In the genomic region with DNA sequence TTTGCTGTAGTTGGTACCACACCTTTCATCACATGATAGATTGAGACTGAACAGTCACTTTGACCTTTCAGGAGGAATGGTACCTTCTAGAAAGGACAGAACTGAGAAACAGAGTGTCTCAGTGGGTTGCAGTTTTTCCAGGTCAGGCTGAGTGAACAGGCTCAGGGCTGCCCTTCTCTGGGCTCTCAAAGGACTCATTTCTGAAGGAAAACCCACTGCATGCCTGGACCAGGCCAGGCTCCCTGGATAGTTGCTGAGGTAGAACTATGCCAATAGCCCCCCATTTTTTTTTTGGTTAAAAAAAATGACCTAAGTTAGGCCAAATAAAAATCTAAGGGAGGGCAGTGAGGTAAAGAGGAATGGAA, we compare ENCODE assay signal across 1 cellular context.
TF ChIP-seq lines count a peak whose summit lies in the region.

No MANE protein-coding gene starts in this region.

TF ChIP-seq in K562, 482 proteins besides CTCF, POLR2A, EP300 and RAD21:
- no peak for TF ChIP-seq MYBL2 (IDR thresholded peaks at IDR 0.05; ENCODE audit: low read depth)
- TF ChIP-seq MYBL2 (CRISPR knock-in tag; IDR thresholded peaks at IDR 0.05; ENCODE audit: borderline replicate concordance), result no peak
- TF ChIP-seq PHF21A (IDR thresholded peaks at IDR 0.05; ENCODE audit: borderline replicate concordance, low read depth), result no peak
- no peak for TF ChIP-seq RFX1 (IDR thresholded peaks at IDR 0.05)
- no peak for TF ChIP-seq ZNF778 (CRISPR knock-in tag; IDR thresholded peaks at IDR 0.05)
- TF ChIP-seq NR4A1 (CRISPR knock-in tag; IDR thresholded peaks at IDR 0.05), result no peak
- no peak for TF ChIP-seq NR4A1 (tag; IDR thresholded peaks at IDR 0.05)
- no peak for TF ChIP-seq POLR2B (IDR thresholded peaks at IDR 0.05; ENCODE audit: low read depth, partially characterized antibody)
- TF ChIP-seq RFX7 (CRISPR knock-in tag; IDR thresholded peaks at IDR 0.05), result no peak
- TF ChIP-seq SMAD2 (IDR thresholded peaks at IDR 0.05; ENCODE audit: low read depth, low read length), result no peak
- TF ChIP-seq, protein P1, sequence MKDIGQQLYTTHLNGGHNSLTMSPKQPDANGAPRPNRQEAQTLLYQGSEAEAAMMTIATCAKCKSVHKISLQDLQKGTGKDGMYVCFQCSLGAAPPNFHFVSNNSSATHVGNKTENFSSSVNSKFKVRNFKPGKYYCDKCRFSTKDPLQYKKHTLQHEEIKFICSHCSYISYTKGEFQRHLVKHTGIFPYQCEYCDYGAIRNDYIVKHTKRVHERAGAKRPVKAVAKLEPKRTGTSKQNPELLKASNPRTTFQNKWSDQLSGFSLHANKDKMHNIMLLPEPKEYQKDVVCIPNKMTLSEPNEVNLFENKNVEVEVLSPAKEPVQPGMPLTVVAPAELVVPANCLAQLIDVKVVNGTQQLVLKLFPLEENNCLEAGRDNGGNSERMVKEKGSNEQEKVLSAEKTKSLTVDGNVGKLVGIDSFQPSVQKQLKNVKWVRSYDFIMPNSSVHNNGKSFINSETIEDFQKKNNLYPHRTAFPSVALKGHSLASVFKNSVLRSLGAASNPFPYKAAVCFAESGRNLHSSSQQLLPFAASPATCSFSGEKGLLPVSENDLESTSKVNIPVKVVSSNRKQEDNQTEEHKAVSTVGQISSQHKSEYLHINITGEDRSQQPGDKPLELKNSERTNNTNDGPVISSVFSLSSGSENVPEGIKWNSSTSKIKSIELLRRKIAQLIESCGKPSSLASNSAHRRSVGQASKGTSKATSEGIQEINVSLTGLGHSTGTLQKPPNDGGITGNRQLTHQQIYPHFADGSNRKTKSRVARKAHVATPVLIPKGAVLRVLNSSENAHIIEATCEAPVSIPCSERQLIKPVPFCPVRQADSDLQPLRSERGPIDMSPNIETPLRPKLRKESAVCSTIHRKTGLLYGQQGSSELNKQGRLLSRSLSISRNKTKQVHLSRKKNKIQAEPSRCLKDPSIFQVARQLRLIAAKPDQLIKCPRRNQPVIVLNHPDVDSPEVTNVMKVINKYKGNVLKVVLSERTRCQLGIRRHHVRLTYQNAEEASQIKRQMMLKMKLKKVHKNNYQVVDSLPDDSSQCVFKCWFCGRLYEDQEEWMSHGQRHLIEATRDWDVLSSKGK (CRISPR knock-in tag; IDR thresholded peaks at IDR 0.05), result no peak
- TF ChIP-seq, protein P2, sequence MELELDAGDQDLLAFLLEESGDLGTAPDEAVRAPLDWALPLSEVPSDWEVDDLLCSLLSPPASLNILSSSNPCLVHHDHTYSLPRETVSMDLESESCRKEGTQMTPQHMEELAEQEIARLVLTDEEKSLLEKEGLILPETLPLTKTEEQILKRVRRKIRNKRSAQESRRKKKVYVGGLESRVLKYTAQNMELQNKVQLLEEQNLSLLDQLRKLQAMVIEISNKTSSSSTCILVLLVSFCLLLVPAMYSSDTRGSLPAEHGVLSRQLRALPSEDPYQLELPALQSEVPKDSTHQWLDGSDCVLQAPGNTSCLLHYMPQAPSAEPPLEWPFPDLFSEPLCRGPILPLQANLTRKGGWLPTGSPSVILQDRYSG (tag; conservative IDR thresholded peaks at IDR 0.05; ENCODE audit: low read depth), result no peak
- TF ChIP-seq, protein P3, sequence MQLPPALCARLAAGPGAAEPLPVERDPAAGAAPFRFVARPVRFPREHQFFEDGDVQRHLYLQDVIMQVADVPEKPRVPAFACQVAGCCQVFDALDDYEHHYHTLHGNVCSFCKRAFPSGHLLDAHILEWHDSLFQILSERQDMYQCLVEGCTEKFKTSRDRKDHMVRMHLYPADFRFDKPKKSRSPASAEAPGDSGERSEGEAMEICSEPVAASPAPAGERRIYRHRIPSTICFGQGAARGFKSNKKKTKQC (CRISPR knock-in tag; IDR thresholded peaks at IDR 0.05), result no peak
- no peak for TF ChIP-seq TEAD4 (IDR thresholded peaks at IDR 0.05; ENCODE audit: low read length)
- TF ChIP-seq TEAD4 (CRISPR knock-in tag; IDR thresholded peaks at IDR 0.05; ENCODE audit: borderline replicate concordance), result no peak
- TF ChIP-seq MECOM (CRISPR knock-in tag; IDR thresholded peaks at IDR 0.05), result no peak
- no peak for TF ChIP-seq SREBF1 (IDR thresholded peaks at IDR 0.05; ENCODE audit: borderline replicate concordance, low read depth, low read length)
- no peak for TF ChIP-seq ZNF140 (CRISPR knock-in tag; IDR thresholded peaks at IDR 0.05)
- no peak for TF ChIP-seq GTF2F1 (IDR thresholded peaks at IDR 0.05; ENCODE audit: low read depth, low read length)
- no peak for TF ChIP-seq RHOXF2B (CRISPR knock-in tag; conservative IDR thresholded peaks at IDR 0.05)
